In the genomic region with DNA sequence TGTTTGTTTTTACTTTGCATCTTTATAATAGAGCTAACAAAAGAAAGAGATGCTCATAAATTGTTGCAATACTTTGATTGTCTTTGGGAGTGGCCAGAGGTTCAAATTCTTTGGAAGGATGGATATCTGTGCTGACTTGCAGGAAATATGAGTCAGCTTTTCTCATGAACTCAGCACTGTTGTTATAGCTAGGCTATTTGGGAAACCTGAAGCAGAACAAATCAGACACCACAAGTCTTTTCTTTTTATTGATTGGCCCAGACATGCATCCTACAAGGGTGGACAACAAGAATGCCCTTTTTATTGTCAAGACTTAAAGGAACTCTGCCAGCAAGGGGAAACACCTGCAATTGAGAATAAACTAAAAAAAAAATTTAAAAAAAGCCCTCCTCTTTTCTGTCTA, we compare ENCODE assay signal across 11 cellular contexts. TPM values are rescaled to one million over a fixed set of nuclear protein-coding genes. Genes with fewer than 3 reads are reported as not detected.
DNase-seq lines count a peak whose midpoint lies in the region; TF ChIP-seq lines count a peak whose summit lies in the region.
"Had no signal": no experiment of that assay in that cellular context is flagged by ENCODE, and none has a peak within 500 bp of the region (broad histone marks: within the 10 kb centered on the region; RNA-seq: fewer than 3 reads in every experiment).

No MANE protein-coding gene starts in this region.

- TF ChIP-seq CTCF in SU-DHL-6 (IDR thresholded peaks at IDR 0.05; ENCODE audit: insufficient read depth, low read length, poor library complexity, severe bottlenecking) (no peak), suprapubic skin (IDR thresholded peaks at IDR 0.05) (no peak)

- H3K9ac ChIP-seq in SU-DHL-6 (ENCODE audit: low read length): no peak overlapping the region

- no peak overlapping the region for H3K4me3 Mint-ChIP-seq in activated naive CD8-positive, alpha-beta T cell
- no peak overlapping the region for H3K4me3 Mint-ChIP-seq in activated naive CD8-positive, alpha-beta T cell treated with anti-CD3 and anti-CD28 coated beads for 36 hours

- H3K9me3 ChIP-seq in SU-DHL-6 (ENCODE audit: insufficient read depth, low read length) (no peaks in the 10 kb centered on the region), suprapubic skin (no peaks in the 10 kb centered on the region)
- H3K9me3 ChIP-seq: Caco-2 had no signal

- peaks cover 24% of the 10 kb centered on the region for H3F3A ChIP-seq in SU-DHL-6 (ENCODE audit: insufficient read depth)

- H3K4me1 ChIP-seq in suprapubic skin: peaks cover 21% of the 10 kb centered on the region

- peaks cover 40% of the 10 kb centered on the region for H3K4me1 Mint-ChIP-seq in activated naive CD8-positive, alpha-beta T cell (ENCODE audit: low read depth)
- peaks cover 52% of the 10 kb centered on the region for H3K4me1 Mint-ChIP-seq in activated naive CD8-positive, alpha-beta T cell treated with anti-CD3 and anti-CD28 coated beads for 36 hours

- peak overlapping the region; percentile 50 for H3K27ac Mint-ChIP-seq in activated naive CD8-positive, alpha-beta T cell
- H3K27ac Mint-ChIP-seq in activated naive CD8-positive, alpha-beta T cell treated with anti-CD3 and anti-CD28 coated beads for 36 hours: no peak overlapping the region
- H3K27ac Mint-ChIP-seq: activated naive CD4-positive, alpha-beta T cell treated with anti-CD3 and anti-CD28 coated beads, Interleukin-2, amount 50 U/mL, for 72 hours had no signal

- no peak for TF ChIP-seq EP300 in suprapubic skin (IDR thresholded peaks at IDR 0.05)

- no peak for TF ChIP-seq POLR2A in suprapubic skin (IDR thresholded peaks at IDR 0.05)

- H2AFZ ChIP-seq in SU-DHL-6 (ENCODE audit: low read depth, low read length, severe bottlenecking): no peak overlapping the region

- no peak overlapping the region for H3K27ac ChIP-seq in SU-DHL-6 (ENCODE audit: low read depth, low read length)
- peak overlapping the region; percentile 34 for H3K27ac ChIP-seq in suprapubic skin

- H4K20me1 ChIP-seq in SU-DHL-6 (ENCODE audit: low read depth, low read length): no peaks in the 10 kb centered on the region

- no peaks in the 10 kb centered on the region for H3K27me3 ChIP-seq in SU-DHL-6 (ENCODE audit: low read length)
- no peaks in the 10 kb centered on the region for H3K27me3 ChIP-seq in suprapubic skin

- H3K9me2 ChIP-seq in SU-DHL-6 (replicated peaks; ENCODE audit: insufficient read depth, low read length): no peaks in the 10 kb centered on the region

- peak overlapping the region; percentile 7 for H3K4me2 ChIP-seq in SU-DHL-6 (ENCODE audit: low read depth, low read length, poor library complexity, severe bottlenecking)

- H3K36me3 ChIP-seq in SU-DHL-6 (ENCODE audit: low read length): no peaks in the 10 kb centered on the region
- no peaks in the 10 kb centered on the region for H3K36me3 ChIP-seq in suprapubic skin

- H3K9me3 Mint-ChIP-seq in activated naive CD8-positive, alpha-beta T cell (ENCODE audit: low read depth): no peaks in the 10 kb centered on the region
- no peaks in the 10 kb centered on the region for H3K9me3 Mint-ChIP-seq in activated naive CD8-positive, alpha-beta T cell treated with anti-CD3 and anti-CD28 coated beads for 36 hours
- H3K9me3 Mint-ChIP-seq: activated naive CD4-positive, alpha-beta T cell treated with anti-CD3 and anti-CD28 coated beads, Interleukin-2, amount 50 U/mL, for 72 hours had no signal

- no peaks in the 10 kb centered on the region for H3K27me3 Mint-ChIP-seq in activated naive CD8-positive, alpha-beta T cell
- H3K27me3 Mint-ChIP-seq in activated naive CD8-positive, alpha-beta T cell treated with anti-CD3 and anti-CD28 coated beads for 36 hours: no peaks in the 10 kb centered on the region

- no peak for DNase-seq in activated naive CD8-positive, alpha-beta T cell treated with anti-CD3 and anti-CD28 coated beads for 36 hours
- DNase-seq in fibroblast of gingiva (ENCODE audit: low read depth) (peak; percentile 67), suprapubic skin (ENCODE audit: low spot score in 2 of 2) (no peak), NCI-H748 (lab: John Stamatoyannopoulos, UW; ENCODE audit: unreplicated experiment) (no peak), NCI-H748 treated with DMSO at 0.1 percent for 48 hours (lab: John Stamatoyannopoulos, UW) (no peak)
- DNase-seq in activated CD8-positive, alpha-beta memory T cell treated with anti-CD3 and anti-CD28 coated beads, Interleukin-2, amount 50 U/mL, for 4 hours: no peak
- DNase-seq: Caco-2, SHP77 treated with DMSO at 0.1 percent for 48 hours had no signal

- H3K36me3 Mint-ChIP-seq in activated naive CD8-positive, alpha-beta T cell: no peaks in the 10 kb centered on the region
- no peaks in the 10 kb centered on the region for H3K36me3 Mint-ChIP-seq in activated naive CD8-positive, alpha-beta T cell treated with anti-CD3 and anti-CD28 coated beads for 36 hours

- peaks cover 13% of the 10 kb centered on the region for H3K79me2 ChIP-seq in SU-DHL-6 (ENCODE audit: insufficient read depth, low read length)

- no peak overlapping the region for H3K4me3 ChIP-seq in SU-DHL-6 (ENCODE audit: insufficient read depth, low read length, poor library complexity, severe bottlenecking)
- no peak overlapping the region for H3K4me3 ChIP-seq in suprapubic skin

RNA-seq across cellular contexts. Expression of gene DENND4A, which starts 4.5 kb away (rescaled TPM):
- 10 to 100 TPM; 47.6 to 52.2 TPM for total RNA-seq in activated naive CD8-positive, alpha-beta T cell treated with anti-CD3 and anti-CD28 coated beads for 36 hours
- total RNA-seq in suprapubic skin: 10 to 100 TPM; 12.2 to 42.1 (median 14.2) TPM
